In genomic region chr21:41411449-41412089, GRCh38 we compare ENCODE assay signal across 8 cellular contexts.
DNase-seq lines count a peak whose midpoint lies in the region; ATAC-seq and TF ChIP-seq lines count a peak whose summit lies in the region.

No MANE protein-coding gene starts in this region.

- H3K27me3 Mint-ChIP-seq in stimulated activated naive B cell treated with anti-CD40 and anti-IgM and Interleukin-4, amounts not matched to agents 10 μg/mL and 1 μg/mL and 100 μg/mL, for 72 hours, result no peaks in the 10 kb centered on the region
- H3K27me3 Mint-ChIP-seq in T-helper 2 cell treated with Interferon-gamma antibody and Interleukin-4, amounts not matched to agents 5 μg/mL and 100 μg/mL, for 36 hours (ENCODE audit: low read depth), result peaks cover 37% of the 10 kb centered on the region

- no peaks in the 10 kb centered on the region for H3K4me1 Mint-ChIP-seq in stimulated activated naive B cell treated with anti-CD40 and anti-IgM and Interleukin-4, amounts not matched to agents 10 μg/mL and 1 μg/mL and 100 μg/mL, for 72 hours
- H3K4me1 Mint-ChIP-seq in T-helper 2 cell treated with Interferon-gamma antibody and Interleukin-4, amounts not matched to agents 5 μg/mL and 100 μg/mL, for 36 hours (ENCODE audit: low read depth), result peaks cover 6% of the 10 kb centered on the region

- CTCF ChIA-PET in HEK293T (lab: Yijun Ruan, JAX), result no interaction called here

- H3K36me3 Mint-ChIP-seq in stimulated activated naive B cell treated with anti-CD40 and anti-IgM and Interleukin-4, amounts not matched to agents 10 μg/mL and 1 μg/mL and 100 μg/mL, for 72 hours, result peaks cover 21 to 37% of the 10 kb centered on the region in 2 donors
- peaks cover 12% of the 10 kb centered on the region for H3K36me3 Mint-ChIP-seq in T-helper 2 cell treated with Interferon-gamma antibody and Interleukin-4, amounts not matched to agents 5 μg/mL and 100 μg/mL, for 36 hours (ENCODE audit: low read depth)

- peak overlapping the region; percentile 5 for H3K27ac Mint-ChIP-seq in stimulated activated naive B cell treated with anti-CD40 and anti-IgM and Interleukin-4, amounts not matched to agents 10 μg/mL and 1 μg/mL and 100 μg/mL, for 72 hours
- H3K27ac Mint-ChIP-seq in T-helper 2 cell treated with Interferon-gamma antibody and Interleukin-4, amounts not matched to agents 5 μg/mL and 100 μg/mL, for 36 hours, result no peak overlapping the region

- H3K9me3 Mint-ChIP-seq in stimulated activated naive B cell treated with anti-CD40 and anti-IgM and Interleukin-4, amounts not matched to agents 10 μg/mL and 1 μg/mL and 100 μg/mL, for 72 hours, result peaks cover 11 to 14% of the 10 kb centered on the region in 2 donors
- no peaks in the 10 kb centered on the region for H3K9me3 Mint-ChIP-seq in T-helper 2 cell treated with Interferon-gamma antibody and Interleukin-4, amounts not matched to agents 5 μg/mL and 100 μg/mL, for 36 hours

- POLR2A ChIA-PET in HEK293T (lab: Yijun Ruan, JAX), result no interaction called here

- peak in 1 of 2 donors; percentile 54 for ATAC-seq in stimulated activated naive B cell treated with anti-CD40 and anti-IgM and Interleukin-4, amounts not matched to agents 10 μg/mL and 1 μg/mL and 100 μg/mL, for 72 hours (replicated peaks)

- H3K4me3 Mint-ChIP-seq in stimulated activated naive B cell treated with anti-CD40 and anti-IgM and Interleukin-4, amounts not matched to agents 10 μg/mL and 1 μg/mL and 100 μg/mL, for 72 hours, result no peak overlapping the region
- H3K4me3 Mint-ChIP-seq in T-helper 2 cell treated with Interferon-gamma antibody and Interleukin-4, amounts not matched to agents 5 μg/mL and 100 μg/mL, for 36 hours, result no peak overlapping the region

- peak; percentile 34 for DNase-seq in activated CD4-positive, alpha-beta T cell treated with anti-CD3 and anti-CD28 coated beads for 48 hours
- DNase-seq in activated CD4-positive, alpha-beta T cell treated with anti-CD3 and anti-CD28 coated beads, Interleukin-2, amount 50 U/mL, for 48 hours, result no peak
- DNase-seq in NCI-H1105 (lab: John Stamatoyannopoulos, UW) (peak; percentile 8), epithelial cell of esophagus (ENCODE audit: low read depth) (peak; percentile 14), D341Med (ENCODE audit: low spot score) (no peak), HEK293T (ENCODE audit: extremely low spot score) (no peak)
- no peak for DNase-seq in stimulated activated naive B cell treated with anti-CD40 and anti-IgM and Interleukin-4, amounts not matched to agents 10 μg/mL and 1 μg/mL and 100 μg/mL, for 72 hours
- no peak for DNase-seq in T-helper 2 cell treated with Interferon-gamma antibody and Interleukin-4, amounts not matched to agents 5 μg/mL and 100 μg/mL, for 36 hours (ENCODE audit: low spot score)

- TF ChIP-seq CTCF in epithelial cell of esophagus (IDR thresholded peaks at IDR 0.05; ENCODE audit: insufficient read depth, low read depth, low read length, missing control alignments), result peak; percentile 30

- H3K4me3 ChIP-seq in epithelial cell of esophagus (ENCODE audit: low read length), result no peak overlapping the region

TF ChIP-seq in HEK293T, 16 proteins besides CTCF, POLR2A, EP300 and RAD21:
- TF ChIP-seq NFRKB (IDR thresholded peaks at IDR 0.05) (no peak), HDGF (IDR thresholded peaks at IDR 0.05; ENCODE audit: borderline replicate concordance) (no peak), ELF4 (IDR thresholded peaks at IDR 0.05) (no peak), PKNOX1 (IDR thresholded peaks at IDR 0.05) (no peak), FOXA1 (IDR thresholded peaks at IDR 0.05) (no peak), FOXK2 (IDR thresholded peaks at IDR 0.05) (no peak), ARNT (IDR thresholded peaks at IDR 0.05) (no peak), CTBP1 (IDR thresholded peaks at IDR 0.05; ENCODE audit: borderline replicate concordance) (no peak), FOXM1 (IDR thresholded peaks at IDR 0.05; ENCODE audit: borderline replicate concordance) (no peak), TARDBP (IDR thresholded peaks at IDR 0.05) (no peak), BHLHE40 (IDR thresholded peaks at IDR 0.05; ENCODE audit: borderline replicate concordance) (no peak), SP1 (IDR thresholded peaks at IDR 0.05) (no peak), ZNF384 (IDR thresholded peaks at IDR 0.05) (no peak), LEF1 (IDR thresholded peaks at IDR 0.05; ENCODE audit: borderline replicate concordance) (no peak), SUZ12 (IDR thresholded peaks at IDR 0.05) (no peak), L3MBTL2 (conservative IDR thresholded peaks at IDR 0.05) (no peak)

Comparison
In these comparisons a context has a peak if more than half of its experiments do, and no peak if none do; other contexts are left out.
1. DNase-seq: peak in activated CD4-positive, alpha-beta T cell treated with anti-CD3 and anti-CD28 coated beads for 48 hours (single experiment), NCI-H1105 (single experiment) and epithelial cell of esophagus (single experiment); none in activated CD4-positive, alpha-beta T cell treated with anti-CD3 and anti-CD28 coated beads, Interleukin-2, amount 50 U/mL, for 48 hours (0 of 2), stimulated activated naive B cell treated with anti-CD40 and anti-IgM and Interleukin-4, amounts not matched to agents 10 μg/mL and 1 μg/mL and 100 μg/mL, for 72 hours (single experiment), T-helper 2 cell treated with Interferon-gamma antibody and Interleukin-4, amounts not matched to agents 5 μg/mL and 100 μg/mL, for 36 hours (single experiment), D341Med (single experiment) and HEK293T (single experiment).